Comparison of ENCODE assay signal across 1 cellular context in the genomic region with DNA sequence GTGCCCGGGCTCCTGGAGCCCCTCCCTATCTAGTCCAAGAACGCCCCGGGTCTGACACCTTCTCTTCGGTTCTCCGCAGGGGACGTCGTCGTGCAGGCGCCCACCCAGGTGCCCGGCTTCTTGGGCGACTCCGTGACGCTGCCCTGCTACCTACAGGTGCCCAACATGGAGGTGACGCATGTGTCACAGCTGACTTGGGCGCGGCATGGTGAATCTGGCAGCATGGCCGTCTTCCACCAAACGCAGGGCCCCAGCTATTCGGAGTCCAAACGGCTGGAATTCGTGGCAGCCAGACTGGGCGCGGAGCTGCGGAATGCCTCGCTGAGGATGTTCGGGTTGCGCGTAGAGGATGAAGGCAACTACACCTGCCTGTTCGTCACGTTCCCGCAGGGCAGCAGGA.
A peak's percentile ranks its signal among the peaks of the same experiment; 100 is the strongest.
TF ChIP-seq lines count a peak whose summit lies in the region.

No MANE protein-coding gene starts in this region.

TF ChIP-seq in K562, 482 proteins besides CTCF, POLR2A, EP300 and RAD21:
- TF ChIP-seq TCFL5 (CRISPR knock-in tag; conservative IDR thresholded peaks at IDR 0.05) (no peak), POLR2G (IDR thresholded peaks at IDR 0.05; ENCODE audit: low read depth, low read length) (0 out of 2 replicates have a peak, but pooled peaks have one; percentile 23), SRSF1 (IDR thresholded peaks at IDR 0.05; ENCODE audit: low read depth, low read length) (no peak), RBFOX2 (IDR thresholded peaks at IDR 0.05; ENCODE audit: low read depth, low read length) (0 out of 2 replicates have a peak, but pooled peaks have one; percentile 32)
- TF ChIP-seq, protein P1, sequence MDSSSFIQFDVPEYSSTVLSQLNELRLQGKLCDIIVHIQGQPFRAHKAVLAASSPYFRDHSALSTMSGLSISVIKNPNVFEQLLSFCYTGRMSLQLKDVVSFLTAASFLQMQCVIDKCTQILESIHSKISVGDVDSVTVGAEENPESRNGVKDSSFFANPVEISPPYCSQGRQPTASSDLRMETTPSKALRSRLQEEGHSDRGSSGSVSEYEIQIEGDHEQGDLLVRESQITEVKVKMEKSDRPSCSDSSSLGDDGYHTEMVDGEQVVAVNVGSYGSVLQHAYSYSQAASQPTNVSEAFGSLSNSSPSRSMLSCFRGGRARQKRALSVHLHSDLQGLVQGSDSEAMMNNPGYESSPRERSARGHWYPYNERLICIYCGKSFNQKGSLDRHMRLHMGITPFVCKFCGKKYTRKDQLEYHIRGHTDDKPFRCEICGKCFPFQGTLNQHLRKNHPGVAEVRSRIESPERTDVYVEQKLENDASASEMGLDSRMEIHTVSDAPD (CRISPR knock-in tag; IDR thresholded peaks at IDR 0.05) = no peak
